Comparison of ENCODE assay signal across 8 cellular contexts in genomic region chr19:3982701-3983541, GRCh38. TPM values are rescaled to one million over a fixed set of nuclear protein-coding genes. Genes with fewer than 3 reads are reported as not detected.
A peak's percentile ranks its signal among the peaks of the same experiment; 100 is the strongest.
DNase-seq lines count a peak whose midpoint lies in the region; ATAC-seq and TF ChIP-seq lines count a peak whose summit lies in the region.

No MANE protein-coding gene starts in this region.

- H3K4me3 Mint-ChIP-seq in T-helper 1 cell treated with Interleukin-12 subunit alpha and Interleukin-12 subunit beta and Interleukin-4 antibody, amounts not matched to agents 30 μg/mL and 1 μg/mL, for 36 hours = peak overlapping the region; percentile 99

- H3K36me3 Mint-ChIP-seq in T-helper 1 cell treated with Interleukin-12 subunit alpha and Interleukin-12 subunit beta and Interleukin-4 antibody, amounts not matched to agents 30 μg/mL and 1 μg/mL, for 36 hours (ENCODE audit: low read depth) = peaks cover 48% of the 10 kb centered on the region

- H3K4me3 ChIP-seq in skeletal muscle cell (ENCODE audit: low read depth, low read length) = peak overlapping the region; percentile 71

- H3K27ac Mint-ChIP-seq in T-helper 1 cell treated with Interleukin-12 subunit alpha and Interleukin-12 subunit beta and Interleukin-4 antibody, amounts not matched to agents 30 μg/mL and 1 μg/mL, for 36 hours = peak overlapping the region; percentile 73

- peaks cover 43% of the 10 kb centered on the region for H3K4me1 Mint-ChIP-seq in T-helper 1 cell treated with Interleukin-12 subunit alpha and Interleukin-12 subunit beta and Interleukin-4 antibody, amounts not matched to agents 30 μg/mL and 1 μg/mL, for 36 hours (ENCODE audit: low read depth)

- H3K9me3 Mint-ChIP-seq in T-helper 1 cell treated with Interleukin-12 subunit alpha and Interleukin-12 subunit beta and Interleukin-4 antibody, amounts not matched to agents 30 μg/mL and 1 μg/mL, for 36 hours = no peaks in the 10 kb centered on the region

- no peaks in the 10 kb centered on the region for H3K27me3 Mint-ChIP-seq in T-helper 1 cell treated with Interleukin-12 subunit alpha and Interleukin-12 subunit beta and Interleukin-4 antibody, amounts not matched to agents 30 μg/mL and 1 μg/mL, for 36 hours (ENCODE audit: low read depth)

- TF ChIP-seq POLR2A in GM19193 (IDR thresholded peaks at IDR 0.05; ENCODE audit: extremely low read depth, insufficient read depth, insufficient read length) = peak; percentile 24

- intact Hi-C loops in left colon (cut with DNase I, micrococcal nuclease) = loop anchor here in 1 of 2 donors (10.0 kb wide), 1 partner anchor 222 kb away; no protein-coding TSS in a partner anchor

- ATAC-seq in left colon (no peak), HG03442 (IDR thresholded peaks at IDR 0.05; ENCODE audit: unreplicated experiment) (no peak)

- DNase-seq in fibroblast of gingiva (ENCODE audit: low read depth) (peak; percentile 48), skeletal muscle cell (ENCODE audit: low read depth) (no peak), left colon (no peak), NCI-H1417 treated with DMSO at 0.1 percent for 48 hours (lab: John Stamatoyannopoulos, UW) (no peak), HPDE6-E6E7 (ENCODE audit: extremely low spot score) (no peak)

RNA-seq across cellular contexts. Expression of gene EEF2, which starts 2.3 kb away (rescaled TPM):
- 1,000 to 10,000 TPM; 1,955 to 2,053 TPM for total RNA-seq in left colon

RNA-seq across cellular contexts. Expression of gene DAPK3, which starts 12.0 kb away (rescaled TPM):
- 10 to 100 TPM; 52.2 to 74.6 TPM for total RNA-seq in left colon

RNA-seq across cellular contexts. Expression of gene PIAS4, which starts 24.6 kb away (rescaled TPM):
- total RNA-seq in left colon = 10 to 100 TPM; 25.1 to 27.7 TPM

RNA-seq across cellular contexts. Expression of gene NMRK2, which starts 50.1 kb away (rescaled TPM):
- not detected for total RNA-seq in left colon
